Comparison of ENCODE assay signal across 8 cellular contexts in the genomic region with DNA sequence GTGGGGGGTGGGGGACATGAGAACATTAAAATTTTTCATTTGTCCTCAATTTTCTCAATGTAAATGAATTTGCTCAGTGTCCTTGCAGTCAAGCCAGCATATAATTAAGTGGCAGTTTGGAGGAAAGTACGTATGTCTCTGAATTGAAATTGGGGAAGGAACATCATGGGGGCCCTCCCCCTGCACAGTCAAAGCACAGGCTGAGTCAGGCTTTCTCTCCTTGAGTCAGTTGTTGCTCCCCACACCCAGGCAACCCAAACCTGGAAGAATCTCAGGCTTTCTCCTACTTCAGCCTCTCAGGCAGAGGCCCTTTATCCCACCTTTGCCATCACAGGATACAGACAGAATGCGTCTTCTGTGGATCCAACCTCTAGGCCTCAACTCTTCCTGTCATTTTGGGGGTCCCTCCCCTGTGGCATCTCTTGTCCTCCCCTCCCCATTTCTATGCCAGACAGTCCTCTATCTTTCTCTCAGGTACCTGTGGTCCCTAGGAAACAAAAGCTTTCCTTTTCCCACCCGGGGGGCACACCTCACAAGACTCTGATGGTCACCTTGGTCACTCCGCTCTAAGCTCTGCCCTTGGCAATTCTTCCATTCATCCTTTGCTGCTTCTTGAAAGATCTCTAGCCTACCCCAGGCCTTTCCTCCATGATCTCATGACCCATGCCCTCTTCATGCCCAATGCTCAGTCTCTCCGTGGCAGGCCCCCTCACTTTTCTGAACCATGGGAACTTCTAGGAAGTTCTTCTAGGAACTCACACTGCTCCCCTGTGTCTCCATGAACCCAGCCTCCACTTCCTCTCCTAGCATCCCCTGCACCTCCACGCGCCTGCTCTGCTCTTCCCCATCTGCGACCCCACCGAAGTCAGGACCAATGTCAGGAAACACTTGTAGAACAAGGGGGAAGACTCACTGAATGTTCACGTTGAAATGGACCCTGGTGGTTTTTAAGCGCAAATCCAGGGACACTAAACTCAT. TPM values are rescaled to one million over a fixed set of nuclear protein-coding genes. Genes with fewer than 3 reads are reported as not detected.
DNase-seq lines count a peak whose midpoint lies in the region; ATAC-seq and TF ChIP-seq lines count a peak whose summit lies in the region.

No MANE protein-coding gene starts in this region.

- H3K4me1 ChIP-seq in ovary (ENCODE audit: insufficient read depth), result peaks cover 12% of the 10 kb centered on the region

- WGBS in ovary, 3 donors, result 96% methylated on average over 11 of the region's 11 CpGs

- H3K27me3 ChIP-seq in ovary, result no peaks in the 10 kb centered on the region

- TF ChIP-seq POLR2A in ovary (IDR thresholded peaks at IDR 0.05), result no peak

- H3K9me3 ChIP-seq in ovary, result no peaks in the 10 kb centered on the region

- TF ChIP-seq EP300 in ovary (IDR thresholded peaks at IDR 0.05), result no peak

- intact Hi-C loops in ovary (cut with DNase I), result no loop called here

- H3K4me3 ChIP-seq in ovary, result no peak overlapping the region

- H3K36me3 ChIP-seq in ovary, result no peaks in the 10 kb centered on the region

- no peak overlapping the region for H3K27ac ChIP-seq in ovary

- DNase-seq in ELR (ENCODE audit: low read depth), result peak; percentile 52
- peak; percentile 67 for DNase-seq in KBM-7
- peak; percentile 34 for DNase-seq in fibroblast of peridontal ligament (ENCODE audit: extremely low read depth)
- no peak for DNase-seq in NCI-H2171 (lab: John Stamatoyannopoulos, UW)
- DNase-seq in ovary, result no peak
- no peak for DNase-seq in activated CD8-positive, alpha-beta memory T cell treated with anti-CD3 and anti-CD28 coated beads, Interleukin-2, amount 50 U/mL, for 4 hours

- ATAC-seq in GM21390 (IDR thresholded peaks at IDR 0.05; ENCODE audit: unreplicated experiment) (peak; percentile 66), GM19467 (IDR thresholded peaks at IDR 0.05; ENCODE audit: unreplicated experiment) (no peak)

- in situ Hi-C loops in KBM-7 (cut with MboI; ENCODE audit: low pct_unique_long_range_greater_than_20kb, low sequenced_read_pairs), result no loop called here

- no peak for TF ChIP-seq CTCF in ovary (IDR thresholded peaks at IDR 0.05)

RNA-seq across cellular contexts. Expression of a gene that starts 40.4 kb away (rescaled TPM):
- total RNA-seq in ovary, result 100 to 1,000 TPM in 1 of 7 donors, 10 to 100 TPM in 6; 24.7 to 110 (median 89.6) TPM
- 10 to 100 TPM; 21.2 to 47.5 TPM for polyA plus RNA-seq in ovary

Comparison
In these comparisons a context has a peak if more than half of its experiments do, and no peak if none do; other contexts are left out.
1. DNase-seq: peak in ELR (single experiment), KBM-7 (single experiment) and fibroblast of peridontal ligament (single experiment); none in NCI-H2171 (single experiment), ovary (0 of 5) and activated CD8-positive, alpha-beta memory T cell treated with anti-CD3 and anti-CD28 coated beads, Interleukin-2, amount 50 U/mL, for 4 hours (single experiment).